14 cellular contexts compared by ENCODE assay signal in genomic region chr1:168138134-168138533, GRCh38. TPM values are rescaled to one million over a fixed set of nuclear protein-coding genes. Genes with fewer than 3 reads are reported as not detected.
DNase-seq lines count a peak whose midpoint lies in the region; ATAC-seq, FAIRE-seq and TF ChIP-seq lines count a peak whose summit lies in the region.
"Had no signal": no experiment of that assay in that cellular context is flagged by ENCODE, and none has a peak within 500 bp of the region (broad histone marks: within the 10 kb centered on the region; RNA-seq: fewer than 3 reads in every experiment).

No MANE protein-coding gene starts in this region.

- H3K27me3 Mint-ChIP-seq in CD8-positive, alpha-beta T cell (ENCODE audit: low read depth): peaks cover 26% of the 10 kb centered on the region
- H3K27me3 Mint-ChIP-seq in HFFc6 (ENCODE audit: insufficient read depth): no peaks in the 10 kb centered on the region; the same call in 1 of the 2 replicates

- no peaks in the 10 kb centered on the region for H3K36me3 ChIP-seq in CD8-positive, alpha-beta T cell (ENCODE audit: insufficient read depth, low read length)
- no peaks in the 10 kb centered on the region for H3K36me3 ChIP-seq in endothelial cell of umbilical vein (ENCODE audit: control insufficient read depth in 2 of 2, extremely low read depth in 1 of 2, insufficient read depth in 2 of 2, low read length in 2 of 2)
- no peaks in the 10 kb centered on the region for H3K36me3 ChIP-seq in neuron (ENCODE audit: insufficient read depth, low read length)
- H3K36me3 ChIP-seq: WERI-Rb-1 had no signal

- H3K9me3 Mint-ChIP-seq in CD8-positive, alpha-beta T cell: no peaks in the 10 kb centered on the region
- H3K9me3 Mint-ChIP-seq in HFFc6: no peaks in the 10 kb centered on the region
- H3K9me3 Mint-ChIP-seq: dendritic cell treated with granulocyte-macrophage colony-stimulating factor and Interleukin-4, amounts not matched to agents 40 ng/mL and 50 ng/mL, for 4 days; IgD-negative memory B cell had no signal

- BruUV-seq in endothelial cell of umbilical vein (replicated peaks; lab: Mats Ljungman, UMichigan): no TSS peak

- no peaks in the 10 kb centered on the region for H3K9me3 ChIP-seq in CD8-positive, alpha-beta T cell (ENCODE audit: low read length)
- H3K9me3 ChIP-seq in endothelial cell of umbilical vein (replicated peaks; ENCODE audit: control insufficient read depth, insufficient read depth, low read length) (no peaks in the 10 kb centered on the region), neuron (ENCODE audit: low read length) (no peaks in the 10 kb centered on the region)

- peak overlapping the region; percentile 90 for H3K4me3 Mint-ChIP-seq in CD8-positive, alpha-beta T cell
- peak overlapping the region; percentile 100 for H3K4me3 Mint-ChIP-seq in HFFc6

- no peaks in the 10 kb centered on the region for H3K9me1 ChIP-seq in endothelial cell of umbilical vein (replicated peaks; ENCODE audit: control insufficient read depth, extremely low read depth, insufficient read depth, low read length)

- no peak overlapping the region for H3K4me3 ChIP-seq in CD8-positive, alpha-beta T cell (ENCODE audit: low read depth, low read length)
- H3K4me3 ChIP-seq in endothelial cell of umbilical vein (replicated peaks in 1 of 3; ENCODE audit: insufficient read depth in 1 of 3, low read depth in 1 of 3, low read length in 3 of 3) (no peak overlapping the region), neuron (ENCODE audit: low read length) (peak overlapping the region; percentile 83)

- H3K4me1 Mint-ChIP-seq in CD8-positive, alpha-beta T cell (ENCODE audit: low read depth): peaks cover 15% of the 10 kb centered on the region
- peaks cover 36% of the 10 kb centered on the region for H3K4me1 Mint-ChIP-seq in HFFc6 (ENCODE audit: low read depth)

- H3K9ac ChIP-seq in endothelial cell of umbilical vein (replicated peaks; ENCODE audit: extremely low read depth, insufficient read depth, low read length): no peak overlapping the region

- FAIRE-seq in endothelial cell of umbilical vein (lab: Jason Lieb, UNC): no peak
- FAIRE-seq: GM12892 had no signal

- TF ChIP-seq CTCF in CD8-positive, alpha-beta T cell (IDR thresholded peaks at IDR 0.05): no peak
- TF ChIP-seq CTCF in HFFc6 (IDR thresholded peaks at IDR 0.05): no peak
- no peak for TF ChIP-seq CTCF in endothelial cell of umbilical vein (IDR thresholded peaks at IDR 0.05; ENCODE audit: extremely low read depth in 1 of 2, insufficient read depth in 1 of 2, low read depth in 1 of 2, low read length in 2 of 2)

- H3K4me1 ChIP-seq in CD8-positive, alpha-beta T cell (ENCODE audit: insufficient read depth, low read length): peaks cover 11% of the 10 kb centered on the region
- H3K4me1 ChIP-seq in endothelial cell of umbilical vein (ENCODE audit: control insufficient read depth, extremely low read depth, insufficient read depth, low read length) (peaks cover 19% of the 10 kb centered on the region), neuron (ENCODE audit: insufficient read depth, low read length) (peaks cover 30% of the 10 kb centered on the region)

- H3K4me2 ChIP-seq in endothelial cell of umbilical vein (ENCODE audit: insufficient read depth, low read length): no peak overlapping the region

- no peak for TF ChIP-seq POLR2A in endothelial cell of umbilical vein (IDR thresholded peaks at IDR 0.05; ENCODE audit: low read depth, low read length)

- no peak overlapping the region for H3K27ac Mint-ChIP-seq in CD8-positive, alpha-beta T cell
- no peak overlapping the region for H3K27ac Mint-ChIP-seq in HFFc6
- H3K27ac Mint-ChIP-seq: IgD-negative memory B cell had no signal

- POLR2A ChIA-PET in CD8-positive, alpha-beta T cell (lab: Charles Lee): no interaction called here
- POLR2A ChIA-PET in endothelial cell of umbilical vein (lab: Charles Lee): no interaction called here

- peaks cover 3% of the 10 kb centered on the region for H3K36me3 Mint-ChIP-seq in CD8-positive, alpha-beta T cell
- peaks cover 4% of the 10 kb centered on the region; the same call in 1 of the 2 replicates for H3K36me3 Mint-ChIP-seq in HFFc6 (ENCODE audit: low read depth)

- CTCF ChIA-PET in CD8-positive, alpha-beta T cell (lab: Charles Lee): interaction anchor here (1.1 kb wide), 1 partner anchor 16 kb away, joined by 3 read pairs; no protein-coding TSS in a partner anchor
- CTCF ChIA-PET in endothelial cell of umbilical vein (lab: Charles Lee): interaction anchor here (0.7 to 1.7 kb wide), 4 partner anchors 9 to 89 kb away, joined by 3 to 5 read pairs (median 4); no protein-coding TSS in a partner anchor

- DNase-seq in CD8-positive, alpha-beta T cell: no peak
- DNase-seq in HFFc6 (peak; percentile 8), endothelial cell of umbilical vein (ENCODE audit: low read depth, low spot score) (no peak), NCI-H146 (lab: John Stamatoyannopoulos, UW) (no peak), foreskin melanocyte (no peak)
- DNase-seq: activated naive CD4-positive, alpha-beta T cell; DMS153; WERI-Rb-1 had no signal

- H3K27ac ChIP-seq in CD8-positive, alpha-beta T cell (ENCODE audit: low read depth, low read length): no peak overlapping the region
- H3K27ac ChIP-seq in endothelial cell of umbilical vein (ENCODE audit: insufficient read depth, low read depth, low read length): no peak overlapping the region
- H3K27ac ChIP-seq: WERI-Rb-1 had no signal

- H3K79me2 ChIP-seq in endothelial cell of umbilical vein (ENCODE audit: control insufficient read depth, insufficient read depth, low read length): peaks cover 6% of the 10 kb centered on the region

- ATAC-seq in CD8-positive, alpha-beta T cell: no peak
- no peak for ATAC-seq in GM21528 (IDR thresholded peaks at IDR 0.05; ENCODE audit: low FRiP score, unreplicated experiment)
- ATAC-seq: Panc1 had no signal

- peak overlapping the region; percentile 95 for H2AFZ ChIP-seq in endothelial cell of umbilical vein (ENCODE audit: low read depth, low read length)
- H2AFZ ChIP-seq in neuron (ENCODE audit: low read depth, low read length): peak overlapping the region; percentile 69

- no peaks in the 10 kb centered on the region for H4K20me1 ChIP-seq in endothelial cell of umbilical vein (replicated peaks; ENCODE audit: control insufficient read depth, extremely low read depth, insufficient read depth, low read length)

- dilution Hi-C loops in endothelial cell of umbilical vein (cut with MboI; ENCODE audit: extremely low pct_ligation_motif_present, low sequenced_read_pairs): no loop called here

- intact Hi-C loops in CD8-positive, alpha-beta T cell (cut with DNase I, micrococcal nuclease): no loop called here
- intact Hi-C loops in endothelial cell of umbilical vein (cut with micrococcal nuclease): loop anchor here (5.0 kb wide), 2 partner anchors 56 to 416 kb away; partner anchors contain the start of gene MPZL1

- peaks cover 13% of the 10 kb centered on the region for H3K27me3 ChIP-seq in CD8-positive, alpha-beta T cell (ENCODE audit: insufficient read depth, low read length)
- no peaks in the 10 kb centered on the region for H3K27me3 ChIP-seq in endothelial cell of umbilical vein (ENCODE audit: control insufficient read depth in 2 of 2, insufficient read depth in 2 of 2, low read length in 2 of 2)
- no peaks in the 10 kb centered on the region for H3K27me3 ChIP-seq in neuron (ENCODE audit: insufficient read depth, low read length)

TF ChIP-seq in endothelial cell of umbilical vein, 7 proteins besides CTCF, POLR2A, EP300 and RAD21:
- TF ChIP-seq POLR2AphosphoS5 (IDR thresholded peaks at IDR 0.05; ENCODE audit: insufficient read depth, low read depth, low read length) (no peak), GATA2 (IDR thresholded peaks at IDR 0.05; ENCODE audit: insufficient read depth, insufficient read length, low read depth, low read length) (no peak), JUN (IDR thresholded peaks at IDR 0.05; ENCODE audit: borderline replicate concordance, insufficient read depth, insufficient read length, low read depth) (no peak), FOS (IDR thresholded peaks at IDR 0.05; ENCODE audit: borderline replicate concordance, insufficient read depth, low read length) (no peak), EZH2 (IDR thresholded peaks at IDR 0.05; ENCODE audit: borderline replicate concordance, low read depth, low read length, severe bottlenecking) (no peak), MYC (IDR thresholded peaks at IDR 0.05; ENCODE audit: low read depth, low read length) (no peak), MAX (IDR thresholded peaks at IDR 0.05; ENCODE audit: insufficient read depth, insufficient read length) (no peak)

RNA-seq across cellular contexts. Expression of gene GPR161, which starts 1.4 kb away (rescaled TPM):
- total RNA-seq in CD8-positive, alpha-beta T cell: not detected
- 10 to 100 TPM in 5 of 6 experiments, 1 to 10 TPM in 1; 9.3 to 14.5 (median 13.2) TPM for total RNA-seq in HFFc6 (2021; fragmentation: NEBNext Ultra II Directional; extraction: Animal tissue kit (Norgen Biotek cat#: 25700))
- 34.8 and 36.5 TPM in 2 replicates for total RNA-seq in endothelial cell of umbilical vein
- polyA plus RNA-seq in endothelial cell of umbilical vein: 32.3 and 34.7 TPM in 2 replicates
- polyA plus RNA-seq in endothelial cell of umbilical vein (2011; cell fraction: cytosol; rRNA removed): 29.0 and 29.8 TPM in 2 replicates
- 24.5 and 33.3 TPM in 2 replicates for polyA plus RNA-seq in endothelial cell of umbilical vein (2011; cell fraction: nucleus; rRNA removed)
- polyA plus RNA-seq in endothelial cell of umbilical vein (2012): 19.8 and 22.6 TPM in 2 replicates
- 102 and 111 TPM in 2 replicates for polyA minus RNA-seq in endothelial cell of umbilical vein
- polyA minus RNA-seq in endothelial cell of umbilical vein (2011; cell fraction: cytosol; rRNA and poly(A)+ RNA removed): 2.0 TPM
- 19.6 and 32.5 TPM in 2 replicates for polyA minus RNA-seq in endothelial cell of umbilical vein (2011; cell fraction: nucleus; rRNA and poly(A)+ RNA removed)
- polyA plus RNA-seq: IgD-negative memory B cell had no signal

RNA-seq across cellular contexts. Expression of gene TIPRL, which starts 40.6 kb away (rescaled TPM):
- 10 to 100 TPM; 15.0 to 18.3 TPM for total RNA-seq in CD8-positive, alpha-beta T cell
- total RNA-seq in HFFc6 (2021; fragmentation: NEBNext Ultra II Directional; extraction: Animal tissue kit (Norgen Biotek cat#: 25700)): 10 to 100 TPM; 38.8 to 46.2 (median 44.2) TPM
- 37.6 and 45.8 TPM in 2 replicates for total RNA-seq in endothelial cell of umbilical vein
- polyA plus RNA-seq in endothelial cell of umbilical vein: 10.9 and 14.0 TPM in 2 replicates
- 20.9 and 21.4 TPM in 2 replicates for polyA plus RNA-seq in endothelial cell of umbilical vein (2011; cell fraction: cytosol; rRNA removed)
- polyA plus RNA-seq in endothelial cell of umbilical vein (2011; cell fraction: nucleus; rRNA removed): 11.2 and 12.6 TPM in 2 replicates
- 24.6 and 36.8 TPM in 2 replicates for polyA plus RNA-seq in endothelial cell of umbilical vein (2012)
- polyA minus RNA-seq in endothelial cell of umbilical vein: 10.7 and 19.1 TPM in 2 replicates
- polyA minus RNA-seq in endothelial cell of umbilical vein (2011; cell fraction: cytosol; rRNA and poly(A)+ RNA removed): 16.2 TPM
- polyA minus RNA-seq in endothelial cell of umbilical vein (2011; cell fraction: nucleus; rRNA and poly(A)+ RNA removed): 4.7 and 8.0 TPM in 2 replicates

Comparison
In these comparisons a context has a peak if more than half of its experiments do, and no peak if none do; other contexts are left out.
1. RNA of gene GPR161, which starts 1.4 kb away (total RNA-seq): 34.8 to 36.5 TPM in endothelial cell of umbilical vein and 9.3 to 14.5 TPM in HFFc6; not detected in CD8-positive, alpha-beta T cell; every median in the first group is over 10 times any median in the second.